ENCODE assay signal across 25 cellular contexts in the genomic region with DNA sequence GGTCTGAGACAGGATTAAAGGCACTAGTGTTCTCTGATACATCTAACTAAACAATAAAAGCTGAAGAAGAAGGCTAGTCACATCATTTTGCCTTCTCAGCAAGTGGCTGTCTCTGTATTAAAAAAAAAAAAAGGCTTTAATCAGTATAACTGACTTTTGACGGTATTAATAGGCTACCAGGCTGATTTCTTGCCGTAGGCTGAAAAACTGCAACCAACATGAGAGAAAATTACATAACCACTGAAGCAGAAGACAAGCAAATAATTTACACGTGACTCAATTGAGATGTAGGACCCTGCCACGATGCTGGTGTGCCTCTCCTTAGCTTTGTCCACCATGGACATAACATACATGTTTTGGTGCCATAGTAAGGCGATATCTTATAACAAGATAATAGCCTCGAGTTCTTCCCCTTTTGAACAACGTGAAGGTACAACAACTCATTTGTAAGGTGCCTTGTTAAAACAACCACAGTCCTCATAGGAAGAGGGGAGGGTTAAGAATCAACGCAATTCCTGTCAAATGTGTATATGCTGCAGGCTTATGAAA.
"Had no signal": no experiment of that assay in that cellular context is flagged by ENCODE, and none has a peak within 500 bp of the region (broad histone marks: within the 10 kb centered on the region; RNA-seq: fewer than 3 reads in every experiment).

No MANE protein-coding gene starts in this region.

- FAIRE-seq: endothelial cell of umbilical vein had no signal

- H3K27me3 Mint-ChIP-seq: dendritic cell treated with granulocyte-macrophage colony-stimulating factor and Interleukin-4, amounts not matched to agents 40 ng/mL and 50 ng/mL, for 4 days; progenitor cell of endocrine pancreas; stimulated activated naive CD8-positive, alpha-beta T cell treated with anti-CD3 and anti-CD28 coated beads, Interleukin-15, amount 100 ng/mL, for 72 hours; type B pancreatic cell had no signal

- H3K4me3 Mint-ChIP-seq: activated B cell treated with CpG ODN at 0.5 μM for 24 hours; activated CD4-positive, alpha-beta memory T cell treated with anti-CD3 and anti-CD28 coated beads for 36 hours; activated T-helper 17 cell treated with anti-CD3 and anti-CD28 coated beads, Interleukin-2, amount 50 U/mL, for 72 hours; dendritic cell treated with granulocyte-macrophage colony-stimulating factor and Interleukin-4, amounts not matched to agents 40 ng/mL and 50 ng/mL, for 4 days; stimulated activated naive CD8-positive, alpha-beta T cell treated with anti-CD3 and anti-CD28 coated beads, Interleukin-15, amount 100 ng/mL, for 72 hours; type B pancreatic cell had no signal

- H3K27ac Mint-ChIP-seq: activated B cell treated with CpG ODN at 0.5 μM for 24 hours; activated CD4-positive, alpha-beta memory T cell treated with anti-CD3 and anti-CD28 coated beads for 36 hours; activated T-helper 17 cell treated with anti-CD3 and anti-CD28 coated beads, Interleukin-2, amount 50 U/mL, for 72 hours; dendritic cell treated with granulocyte-macrophage colony-stimulating factor and Interleukin-4, amounts not matched to agents 40 ng/mL and 50 ng/mL, for 4 days; progenitor cell of endocrine pancreas; type B pancreatic cell had no signal

- H3K36me3 Mint-ChIP-seq: activated CD4-positive, alpha-beta memory T cell treated with anti-CD3 and anti-CD28 coated beads for 36 hours; T-cell; type B pancreatic cell had no signal

- H3K9me3 Mint-ChIP-seq: activated B cell treated with CpG ODN at 0.5 μM for 24 hours; activated CD4-positive, alpha-beta memory T cell treated with anti-CD3 and anti-CD28 coated beads for 36 hours; activated T-helper 17 cell treated with anti-CD3 and anti-CD28 coated beads, Interleukin-2, amount 50 U/mL, for 72 hours; dendritic cell treated with granulocyte-macrophage colony-stimulating factor and Interleukin-4, amounts not matched to agents 40 ng/mL and 50 ng/mL, for 4 days; stimulated activated naive CD8-positive, alpha-beta T cell treated with anti-CD3 and anti-CD28 coated beads, Interleukin-15, amount 100 ng/mL, for 72 hours; T-cell; type B pancreatic cell had no signal

- H3K36me3 ChIP-seq: cardiac muscle cell, esophagus muscularis mucosa, heart right ventricle, left ventricle myocardium inferior, suprapubic skin had no signal

- ATAC-seq: activated T-helper 17 cell treated with anti-CD3 and anti-CD28 coated beads, Interleukin-2, amount 50 U/mL, for 72 hours; heart right ventricle; right cardiac atrium; stimulated activated naive CD8-positive, alpha-beta T cell treated with anti-CD3 and anti-CD28 coated beads, Interleukin-15, amount 100 ng/mL, for 72 hours; T-cell had no signal

- H3K9me3 ChIP-seq: esophagus muscularis mucosa, heart right ventricle, left ventricle myocardium inferior, suprapubic skin had no signal

- H3K27me3 ChIP-seq: cardiac muscle cell, esophagus muscularis mucosa, heart right ventricle, suprapubic skin had no signal

- H3K4me1 ChIP-seq: esophagus muscularis mucosa, heart right ventricle, left ventricle myocardium inferior, suprapubic skin had no signal

- H3K4me1 Mint-ChIP-seq: activated T-helper 17 cell treated with anti-CD3 and anti-CD28 coated beads, Interleukin-2, amount 50 U/mL, for 72 hours had no signal

- H3K4me3 ChIP-seq: cardiac muscle cell, esophagus muscularis mucosa, heart right ventricle, left ventricle myocardium inferior, skin epidermis, suprapubic skin had no signal

- DNase-seq: activated B cell treated with CpG ODN at 0.5 μM for 24 hours; activated CD4-positive, alpha-beta memory T cell treated with anti-CD3 and anti-CD28 coated beads for 36 hours; activated CD4-positive, alpha-beta T cell treated with anti-CD3 and anti-CD28 coated beads for 4 hours; activated naive CD4-positive, alpha-beta T cell treated with anti-CD3 and anti-CD28 coated beads, Interleukin-2, amount 50 U/mL, for 16 hours; activated T-cell treated with anti-CD3 and anti-CD28 coated beads, Interleukin-2, amount 50 U/mL, for 1 hour; amygdala; effector CD8-positive, alpha-beta T cell; heart right ventricle; kidney glomerular epithelial cell; left ventricle myocardium inferior; mammary epithelial cell; midbrain; right cardiac atrium; stimulated activated CD4-positive, alpha-beta T cell treated with anti-CD3 and anti-CD28 coated beads, Interleukin-2, amount 100 ng/mL, for 48 hours; stimulated activated naive CD8-positive, alpha-beta T cell treated with anti-CD3 and anti-CD28 coated beads, Interleukin-15, amount 100 ng/mL, for 72 hours; T-cell had no signal
